ENCODE assay signal across 7 cellular contexts in the genomic region with DNA sequence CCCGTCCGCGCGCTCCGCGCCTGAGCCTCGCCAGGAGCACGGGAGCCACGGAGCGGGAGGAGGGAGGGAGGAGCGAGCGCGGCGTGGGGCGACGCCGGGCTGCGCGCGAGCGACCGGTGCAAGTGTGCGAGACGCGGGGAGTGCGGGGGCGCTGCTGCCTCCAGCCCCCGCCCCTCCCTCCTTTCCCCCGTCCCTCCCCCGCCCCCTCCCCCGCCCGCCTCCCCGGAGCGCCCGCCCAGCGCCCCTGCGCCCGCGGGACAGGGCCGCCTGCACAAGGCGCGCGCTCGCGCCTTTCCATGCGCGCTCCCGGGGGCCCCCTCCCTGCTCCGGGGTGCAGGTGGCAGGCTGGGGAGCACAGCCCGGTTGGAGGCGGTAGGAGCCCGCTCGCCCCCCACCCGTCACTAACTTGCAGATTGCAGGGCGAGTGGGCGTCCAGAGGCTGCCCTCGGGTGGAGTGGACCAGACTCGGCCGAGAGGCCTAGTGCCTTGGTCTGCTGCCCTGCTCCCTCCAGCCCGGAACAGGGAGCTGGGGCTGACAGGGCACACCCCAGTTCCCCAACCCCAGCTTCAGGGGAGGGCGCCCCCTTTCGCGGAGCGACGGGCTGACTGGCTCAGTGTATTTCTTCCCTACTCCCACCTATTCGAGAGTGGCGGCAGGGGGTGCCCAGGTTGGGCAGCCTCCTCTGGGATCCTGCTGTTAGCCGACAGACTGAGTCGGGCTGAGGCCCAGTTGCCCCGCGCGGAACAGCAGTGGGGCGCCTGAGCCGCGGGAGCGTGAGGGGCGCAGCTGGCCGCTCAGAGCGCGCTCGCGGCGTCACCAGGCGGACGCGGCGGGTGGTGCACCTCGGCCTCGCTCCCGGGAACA. TPM values are rescaled to one million over a fixed set of nuclear protein-coding genes. Genes with fewer than 3 reads are reported as not detected.
DNase-seq lines count a peak whose midpoint lies in the region; ATAC-seq and TF ChIP-seq lines count a peak whose summit lies in the region.

A gene (minus strand): TSS at position 126 of the 865 bp plus-strand sequence. CDS start 255 bp downstream, outside the sequence.

- H4K20me1 ChIP-seq in H9 (ENCODE audit: control insufficient read depth, insufficient read depth, insufficient read length) = no peaks in the 10 kb centered on the region

- H3T11ph ChIP-seq in H9 (ENCODE audit: low read length) = no peak within 1 kb of the TSS

- ATAC-seq in activated B cell treated with CpG ODN at 0.5 μM for 24 hours (ENCODE audit: low read depth) (peak; percentile 68), GM21447 (IDR thresholded peaks at IDR 0.05; ENCODE audit: unreplicated experiment) (no peak), GM18511 (IDR thresholded peaks at IDR 0.05; ENCODE audit: unreplicated experiment) (no peak)
- peak; percentile 70 for ATAC-seq in stimulated activated naive CD8-positive, alpha-beta T cell treated with anti-CD3 and anti-CD28 coated beads, Interleukin-15, amount 100 ng/mL, for 72 hours

- H4K91ac ChIP-seq in H9 (ENCODE audit: insufficient read length, low read depth, low read length) = no peak within 1 kb of the TSS
- no peak within 1 kb of the TSS for H4K91ac ChIP-seq in mesenchymal stem cell (ENCODE audit: low read length)

- H3K23me2 ChIP-seq in H9 (ENCODE audit: insufficient read length, low read depth, low read length, poor library complexity, severe bottlenecking) = peaks cover 24% of the 10 kb centered on the region

- no peak within 1 kb of the TSS for H3K9ac ChIP-seq in H9 (ENCODE audit: extremely low read depth, insufficient read length, low read length)
- H3K9ac ChIP-seq in colonic mucosa (ENCODE audit: low read depth in 2 of 2, low read length in 2 of 2) = no peak within 1 kb of the TSS
- H3K9ac ChIP-seq in mesenchymal stem cell (ENCODE audit: low read length) = no peak within 1 kb of the TSS

- peaks cover 3 to 7% of the 10 kb centered on the region in 2 experiments for H3K4me1 Mint-ChIP-seq in H9
- H3K4me1 Mint-ChIP-seq in activated B cell treated with CpG ODN at 0.5 μM for 24 hours = peaks cover 15% of the 10 kb centered on the region
- peaks cover 14% of the 10 kb centered on the region for H3K4me1 Mint-ChIP-seq in stimulated activated naive CD8-positive, alpha-beta T cell treated with anti-CD3 and anti-CD28 coated beads, Interleukin-15, amount 100 ng/mL, for 72 hours

- H3K27ac Mint-ChIP-seq in H9 = no peak within 1 kb of the TSS
- H3K27ac Mint-ChIP-seq in activated B cell treated with CpG ODN at 0.5 μM for 24 hours = no peak within 1 kb of the TSS
- H3K27ac Mint-ChIP-seq in stimulated activated naive CD8-positive, alpha-beta T cell treated with anti-CD3 and anti-CD28 coated beads, Interleukin-15, amount 100 ng/mL, for 72 hours = no peak within 1 kb of the TSS

- no peak within 1 kb of the TSS for H3K56ac ChIP-seq in H9 (ENCODE audit: insufficient read length, low read depth, low read length)

- no peak within 1 kb of the TSS for H4K5ac ChIP-seq in H9 (ENCODE audit: insufficient read length, low read depth, low read length)

- no peak within 1 kb of the TSS for H2BK120ac ChIP-seq in H9 (ENCODE audit: low read depth, low read length, poor library complexity, severe bottlenecking)
- H2BK120ac ChIP-seq in mesenchymal stem cell (ENCODE audit: low read depth, low read length) = no peak within 1 kb of the TSS

- H3K4me3 ChIP-seq in colonic mucosa = peak within 1 kb of the TSS; percentile 20
- H3K4me3 ChIP-seq in mesenchymal stem cell (ENCODE audit: insufficient read depth in 1 of 2, low read depth in 1 of 2, low read length in 2 of 2) = no peak within 1 kb of the TSS

- intact Hi-C loops in activated B cell treated with CpG ODN at 0.5 μM for 24 hours (cut with micrococcal nuclease) (loop anchor here (10.0 kb wide), 1 partner anchor 385 kb away; no protein-coding TSS in a partner anchor), colonic mucosa (cut with DNase I) (no loop called here)

- H3K4me2 ChIP-seq in H9 (ENCODE audit: insufficient read depth, insufficient read length, low read length) (peak within 1 kb of the TSS; percentile 44), mesenchymal stem cell (ENCODE audit: low read length, poor library complexity, severe bottlenecking) (peak within 1 kb of the TSS; percentile 39)

- CTCF ChIA-PET in activated B cell treated with CpG ODN at 0.5 μM for 24 hours (lab: Charles Lee) = interaction anchor here (0.8 kb wide), 1 partner anchor 16 kb away, joined by 3 read pairs; no protein-coding TSS in a partner anchor

- H3K18ac ChIP-seq in H9 (ENCODE audit: insufficient read length, low read depth, low read length) (no peak within 1 kb of the TSS), mesenchymal stem cell (ENCODE audit: low read depth in 1 of 2, low read length in 2 of 2) (no peak within 1 kb of the TSS)

- H3K27me3 ChIP-seq in H9 (ENCODE audit: insufficient read depth, low read length) (peaks cover 53% of the 10 kb centered on the region), colonic mucosa (peaks cover 50% of the 10 kb centered on the region), mesenchymal stem cell (ENCODE audit: control insufficient read depth in 1 of 2, insufficient read depth in 1 of 2, low read length in 2 of 2) (peaks cover 86 to 97% of the 10 kb centered on the region in 2 experiments)

- H2BK5ac ChIP-seq in H9 (ENCODE audit: insufficient read length, low read length) (no peak within 1 kb of the TSS), mesenchymal stem cell (ENCODE audit: low read depth, low read length, poor library complexity, severe bottlenecking) (no peak within 1 kb of the TSS)

- DNase-seq in H9 (peak; percentile 67), activated B cell treated with CpG ODN at 0.5 μM for 24 hours (no peak), colonic mucosa (no peak), mesenchymal stem cell (no peak)
- DNase-seq in stimulated activated naive CD8-positive, alpha-beta T cell treated with anti-CD3 and anti-CD28 coated beads, Interleukin-15, amount 100 ng/mL, for 72 hours = peak; percentile 60 to 66

- H3K9me3 ChIP-seq in H9 (ENCODE audit: control insufficient read depth, low read depth, low read length) (no peaks in the 10 kb centered on the region), colonic mucosa (no peaks in the 10 kb centered on the region), mesenchymal stem cell (ENCODE audit: control insufficient read depth, low read length) (peaks cover 4% of the 10 kb centered on the region)

- H3K4me1 ChIP-seq in H9 (ENCODE audit: insufficient read depth, low read length) (no peaks in the 10 kb centered on the region), colonic mucosa (peaks cover 10% of the 10 kb centered on the region), mesenchymal stem cell (ENCODE audit: control insufficient read depth, insufficient read depth, low read depth, low read length) (peaks cover 23% of the 10 kb centered on the region)

- H3K79me2 ChIP-seq in H9 (ENCODE audit: insufficient read depth, low read length) = no peaks in the 10 kb centered on the region

- no peaks in the 10 kb centered on the region for H3K79me1 ChIP-seq in H9 (ENCODE audit: insufficient read depth, low read depth, low read length, poor library complexity, severe bottlenecking)
- no peaks in the 10 kb centered on the region for H3K79me1 ChIP-seq in mesenchymal stem cell (replicated peaks; ENCODE audit: low read length, poor library complexity, severe bottlenecking)

- H3K14ac ChIP-seq in H9 (ENCODE audit: insufficient read depth, low read length) = no peak within 1 kb of the TSS; the same call in 1 of the 2 replicates
- H3K14ac ChIP-seq in mesenchymal stem cell (ENCODE audit: low read length in 2 of 2) = no peak within 1 kb of the TSS

- TF ChIP-seq CTCF in H9 (conservative IDR thresholded peaks at IDR 0.05) = peak; percentile 80
- no peak for TF ChIP-seq CTCF in activated B cell treated with CpG ODN at 0.5 μM for 24 hours (IDR thresholded peaks at IDR 0.05)
- peak; percentile 45 for TF ChIP-seq CTCF in colonic mucosa (IDR thresholded peaks at IDR 0.05)

- H2BK15ac ChIP-seq in H9 (ENCODE audit: low read depth, low read length) (no peak within 1 kb of the TSS), mesenchymal stem cell (ENCODE audit: low read depth, poor library complexity, severe bottlenecking) (no peak within 1 kb of the TSS)

- H3K27ac ChIP-seq in H9 (ENCODE audit: insufficient read length, low read depth, low read length) (no peak within 1 kb of the TSS), colonic mucosa (no peak within 1 kb of the TSS), mesenchymal stem cell (ENCODE audit: low read length, poor library complexity, severe bottlenecking) (no peak within 1 kb of the TSS)

- H3K4me3 Mint-ChIP-seq in H9 = peak within 1 kb of the TSS; percentile 46 to 79
- H3K4me3 Mint-ChIP-seq in activated B cell treated with CpG ODN at 0.5 μM for 24 hours = peak within 1 kb of the TSS; percentile 24
- peak within 1 kb of the TSS; percentile 66 to 77 for H3K4me3 Mint-ChIP-seq in stimulated activated naive CD8-positive, alpha-beta T cell treated with anti-CD3 and anti-CD28 coated beads, Interleukin-15, amount 100 ng/mL, for 72 hours

- no peak within 1 kb of the TSS for H2BK20ac ChIP-seq in H9 (ENCODE audit: low read depth, low read length, poor library complexity, severe bottlenecking)

- WGBS in H9 (ENCODE audit: extremely low coverage, insufficient read length, low lambda C conversion rate) = no CpG with 5 or more reads among the region's 90 CpGs
- 1% methylated on average over 41 of the region's 90 CpGs for WGBS in mesenchymal stem cell

- H3K27me3 Mint-ChIP-seq in H9 (ENCODE audit: low read depth) (peaks cover 94% of the 10 kb centered on the region), activated B cell treated with CpG ODN at 0.5 μM for 24 hours (peaks cover 45% of the 10 kb centered on the region)
- H3K27me3 Mint-ChIP-seq in stimulated activated naive CD8-positive, alpha-beta T cell treated with anti-CD3 and anti-CD28 coated beads, Interleukin-15, amount 100 ng/mL, for 72 hours = peaks cover 53% of the 10 kb centered on the region

- H2AFZ ChIP-seq in H9 (ENCODE audit: low read length) (no peak within 1 kb of the TSS), mesenchymal stem cell (ENCODE audit: low read depth, low read length) (no peak within 1 kb of the TSS)

- H3K4ac ChIP-seq in H9 (ENCODE audit: low read depth, low read length) (no peak within 1 kb of the TSS), mesenchymal stem cell (ENCODE audit: low read depth in 1 of 2, low read length in 2 of 2) (no peak within 1 kb of the TSS)

- H3K36me3 Mint-ChIP-seq in H9 (ENCODE audit: insufficient read depth in 1 of 3, low read depth in 3 of 3) (peaks cover 0 to 2% (median 0%) of the 10 kb centered on the region in 3 experiments; a peak in 1 of 7 replicates), activated B cell treated with CpG ODN at 0.5 μM for 24 hours (ENCODE audit: low read depth) (no peaks in the 10 kb centered on the region)

- POLR2A ChIA-PET in activated B cell treated with CpG ODN at 0.5 μM for 24 hours (lab: Charles Lee) = no interaction called here

- H3K23ac ChIP-seq in H9 (ENCODE audit: insufficient read length, low read depth, low read length) = no peak within 1 kb of the TSS
- H3K23ac ChIP-seq in mesenchymal stem cell (ENCODE audit: low read length in 2 of 2) = no peak within 1 kb of the TSS

- H2AK5ac ChIP-seq in H9 (ENCODE audit: insufficient read length, low read length) = no peak within 1 kb of the TSS
- no peak within 1 kb of the TSS for H2AK5ac ChIP-seq in mesenchymal stem cell (ENCODE audit: low read length, severe bottlenecking)

- H3K9me3 Mint-ChIP-seq in H9 (no peaks in the 10 kb centered on the region; a peak in 2 of 5 replicates), activated B cell treated with CpG ODN at 0.5 μM for 24 hours (no peaks in the 10 kb centered on the region)
- no peaks in the 10 kb centered on the region for H3K9me3 Mint-ChIP-seq in stimulated activated naive CD8-positive, alpha-beta T cell treated with anti-CD3 and anti-CD28 coated beads, Interleukin-15, amount 100 ng/mL, for 72 hours

- H2BK12ac ChIP-seq in H9 (ENCODE audit: insufficient read length, low read depth, low read length) = no peak within 1 kb of the TSS
- H2BK12ac ChIP-seq in mesenchymal stem cell (ENCODE audit: low read length in 2 of 2) = no peak within 1 kb of the TSS

- H4K8ac ChIP-seq in H9 (replicated peaks; ENCODE audit: insufficient read length, low read depth, low read length) = no peak within 1 kb of the TSS
- H4K8ac ChIP-seq in mesenchymal stem cell (ENCODE audit: low read length) = no peak within 1 kb of the TSS

- H3K36me3 ChIP-seq in colonic mucosa (no peaks in the 10 kb centered on the region), mesenchymal stem cell (ENCODE audit: control insufficient read depth in 1 of 2, insufficient read depth in 2 of 2, low read depth in 1 of 2, low read length in 2 of 2) (no peaks in the 10 kb centered on the region)

RNA-seq across cellular contexts. Expression of the gene that starts here (rescaled TPM):
- not detected in 2 replicates for total RNA-seq in H9 (2021)
- not detected in 2 replicates for total RNA-seq in activated B cell treated with CpG ODN at 0.5 μM for 24 hours
- not detected for total RNA-seq in colonic mucosa
- not detected for polyA plus RNA-seq in mesenchymal stem cell (2013, experiment 1 of 2)
- not detected for polyA plus RNA-seq in mesenchymal stem cell (2013, experiment 2 of 2)

Comparison
In these comparisons a context has a peak if more than half of its experiments do, and no peak if none do; other contexts are left out.
1. Peak in DNase-seq and H3K4me2 ChIP-seq in H9; RNA of the gene not detected or under 1 TPM.
2. Peak in ATAC-seq in activated B cell treated with CpG ODN at 0.5 μM for 24 hours; RNA of the gene not detected or under 1 TPM.
3. DNase-seq: peak in stimulated activated naive CD8-positive, alpha-beta T cell treated with anti-CD3 and anti-CD28 coated beads, Interleukin-15, amount 100 ng/mL, for 72 hours (2 of 2); none in activated B cell treated with CpG ODN at 0.5 μM for 24 hours (single experiment), colonic mucosa (single experiment) and mesenchymal stem cell (single experiment).
4. Peak in every context shown above with its lines, with median percentiles within 50 percentile points of each other: H3K4me3 Mint-ChIP-seq.